In the genomic region with DNA sequence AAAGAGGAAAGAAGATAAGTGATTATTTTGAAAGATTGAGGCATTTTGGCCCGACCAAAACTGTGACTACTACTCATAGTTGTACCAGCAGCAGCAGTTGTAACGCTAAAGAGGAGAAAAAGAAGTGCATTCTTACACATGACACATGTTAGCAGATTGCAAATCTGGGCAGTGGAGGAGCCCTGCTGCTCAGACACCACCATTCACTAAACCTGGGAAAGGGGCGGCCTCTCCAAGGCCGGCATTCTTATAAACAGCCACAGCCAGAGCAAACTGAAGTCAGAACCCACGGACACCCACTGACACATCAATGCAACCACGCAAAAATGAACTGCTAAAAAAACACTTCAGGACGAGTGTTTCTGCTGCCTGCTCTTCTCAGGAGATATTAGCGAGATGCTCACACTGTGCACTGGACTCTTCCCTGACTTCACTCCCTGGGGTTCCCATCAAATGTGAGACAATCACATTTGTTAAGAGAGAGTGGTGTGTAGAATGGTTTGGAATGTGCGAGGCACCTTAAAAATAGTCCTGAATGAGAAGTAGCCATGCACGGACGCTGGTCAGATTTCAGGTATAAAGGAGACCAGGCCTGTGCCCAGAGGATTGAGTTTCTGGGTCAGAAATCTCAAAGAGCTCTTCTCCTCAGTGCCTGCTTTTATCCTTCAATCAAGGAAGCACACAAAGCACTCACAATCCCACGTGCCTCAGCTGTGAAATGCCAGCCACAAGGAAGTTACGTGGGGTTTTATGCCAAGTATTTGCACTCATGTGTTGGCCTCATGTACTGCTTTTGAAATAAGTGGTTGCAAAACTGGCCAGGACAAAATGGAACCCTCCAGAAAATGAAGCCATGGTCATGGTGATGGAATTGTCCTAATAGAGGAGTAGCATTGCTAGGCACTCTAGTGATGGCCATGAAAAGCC, we compare ENCODE assay signal across 20 cellular contexts.
DNase-seq lines count a peak whose midpoint lies in the region; ATAC-seq and TF ChIP-seq lines count a peak whose summit lies in the region.
"Had no signal": no experiment of that assay in that cellular context is flagged by ENCODE, and none has a peak within 500 bp of the region (broad histone marks: within the 10 kb centered on the region; RNA-seq: fewer than 3 reads in every experiment).

No MANE protein-coding gene starts in this region.

- H3K23me2 ChIP-seq in H9 (ENCODE audit: insufficient read length, low read depth, low read length, poor library complexity, severe bottlenecking) = no peaks in the 10 kb centered on the region

- H3K79me1 ChIP-seq in H9 (ENCODE audit: insufficient read depth, low read depth, low read length, poor library complexity, severe bottlenecking) = no peaks in the 10 kb centered on the region

- no peaks in the 10 kb centered on the region for H3K79me2 ChIP-seq in H9 (ENCODE audit: insufficient read depth, low read length)

- no peak overlapping the region for H3K14ac ChIP-seq in H9 (ENCODE audit: insufficient read depth, low read length)

- no peak overlapping the region for H4K91ac ChIP-seq in H9 (ENCODE audit: insufficient read length, low read depth, low read length)

- H2BK15ac ChIP-seq in H9 (ENCODE audit: low read depth, low read length) = no peak overlapping the region

- H2AFZ ChIP-seq in H9 (ENCODE audit: low read length) = no peak overlapping the region

- H3K27ac ChIP-seq in H9 (ENCODE audit: insufficient read length, low read depth, low read length) (no peak overlapping the region), muscle layer of colon (ENCODE audit: low read depth, low read length) (peak overlapping the region; percentile 10), testis (peak overlapping the region in 1 of 2 donors; percentile 6)
- H3K27ac ChIP-seq: left ventricle myocardium inferior, right atrium auricular region, suprapubic skin had no signal

- H2BK120ac ChIP-seq in H9 (ENCODE audit: low read depth, low read length, poor library complexity, severe bottlenecking) = no peak overlapping the region

- no peak overlapping the region for H3K18ac ChIP-seq in H9 (ENCODE audit: insufficient read length, low read depth, low read length)

- H3T11ph ChIP-seq in H9 (ENCODE audit: low read length) = no peak overlapping the region

- H4K20me1 ChIP-seq in H9 (ENCODE audit: control insufficient read depth, insufficient read depth, insufficient read length) = no peaks in the 10 kb centered on the region

- H3K4me2 ChIP-seq in H9 (ENCODE audit: insufficient read depth, insufficient read length, low read length) = no peak overlapping the region

- H3K23ac ChIP-seq in H9 (ENCODE audit: insufficient read length, low read depth, low read length) = no peak overlapping the region

- H3K27me3 ChIP-seq in H9 (ENCODE audit: insufficient read depth, low read length) (no peaks in the 10 kb centered on the region), muscle layer of colon (ENCODE audit: control insufficient read depth in 1 of 2, insufficient read depth in 2 of 2, low read length in 2 of 2) (no peaks in the 10 kb centered on the region), testis (no peaks in the 10 kb centered on the region)
- H3K27me3 ChIP-seq: right atrium auricular region, suprapubic skin had no signal

- peaks cover 18 to 46% (median 45%) of the 10 kb centered on the region in 3 experiments; a peak in 6 of 7 replicates for H3K36me3 Mint-ChIP-seq in H9 (ENCODE audit: insufficient read depth in 1 of 3, low read depth in 3 of 3)
- H3K36me3 Mint-ChIP-seq: activated CD4-positive, alpha-beta memory T cell treated with anti-CD3 and anti-CD28 coated beads for 36 hours had no signal

- no peaks in the 10 kb centered on the region for H3K27me3 Mint-ChIP-seq in H9 (ENCODE audit: low read depth)
- H3K27me3 Mint-ChIP-seq: activated CD4-positive, alpha-beta memory T cell treated with anti-CD3 and anti-CD28 coated beads for 36 hours had no signal

- no peak overlapping the region for H3K56ac ChIP-seq in H9 (ENCODE audit: insufficient read length, low read depth, low read length)

- no peak overlapping the region for H4K8ac ChIP-seq in H9 (replicated peaks; ENCODE audit: insufficient read length, low read depth, low read length)

- DNase-seq in H9 (no peak), ecto neural progenitor cell (ENCODE audit: low spot score) (peak; percentile 32), testis (peak; percentile 14), HK-2 (ENCODE audit: unreplicated experiment) (no peak)
- DNase-seq: activated CD4-positive, alpha-beta memory T cell treated with anti-CD3 and anti-CD28 coated beads for 36 hours; activated naive CD4-positive, alpha-beta T cell; activated T-cell treated with anti-CD3 and anti-CD28 coated beads, Interleukin-2, amount 50 U/mL, for 24 hours; cerebellar nuclear complex; DND-41; left ventricle myocardium inferior; NCI-H1092; NCI-H2081 treated with DMSO at 0.1 percent for 48 hours; NCI-H446 treated with DMSO at 0.1 percent for 48 hours; stimulated activated CD4-positive, alpha-beta T cell treated with anti-CD3 and anti-CD28 coated beads, Interleukin-15, amount 100 ng/mL, for 24 hours; T-helper 2 cell had no signal

- H3K36me3 ChIP-seq in muscle layer of colon (ENCODE audit: insufficient read depth, low read length) (peaks cover 43% of the 10 kb centered on the region), testis (ENCODE audit: low read depth, missing control alignments) (no peaks in the 10 kb centered on the region)
- H3K36me3 ChIP-seq: right atrium auricular region, suprapubic skin had no signal

- no peak overlapping the region for H3K9ac ChIP-seq in H9 (ENCODE audit: extremely low read depth, insufficient read length, low read length)
- H3K9ac ChIP-seq in muscle layer of colon (ENCODE audit: low read length) = no peak overlapping the region

- no peak overlapping the region for H3K4me3 Mint-ChIP-seq in H9
- H3K4me3 Mint-ChIP-seq: activated CD4-positive, alpha-beta memory T cell treated with anti-CD3 and anti-CD28 coated beads for 36 hours; activated T-cell treated with anti-CD3 and anti-CD28 coated beads, Interleukin-2, amount 50 U/mL, for 24 hours had no signal

- no peak for TF ChIP-seq POLR2A in testis (IDR thresholded peaks at IDR 0.05)

- no CpG with 5 or more reads among the region's 13 CpGs for WGBS in H9 (ENCODE audit: extremely low coverage, insufficient read length, low lambda C conversion rate)
- WGBS in testis, 2 donors = 68 to 78% methylated on average over 9 to 13 of the region's 13 CpGs

- peak overlapping the region in 2 of 3 experiments; percentile 25 to 43; a peak in 2 of 7 replicates for H3K27ac Mint-ChIP-seq in H9
- H3K27ac Mint-ChIP-seq: activated CD4-positive, alpha-beta memory T cell treated with anti-CD3 and anti-CD28 coated beads for 36 hours; activated T-cell treated with anti-CD3 and anti-CD28 coated beads, Interleukin-2, amount 50 U/mL, for 24 hours had no signal

- no peak for ATAC-seq in HG03196 (IDR thresholded peaks at IDR 0.05; ENCODE audit: unreplicated experiment)
- no peak for ATAC-seq in GM18861 (IDR thresholded peaks at IDR 0.05; ENCODE audit: unreplicated experiment)

- no peak overlapping the region for H3K4ac ChIP-seq in H9 (ENCODE audit: low read depth, low read length)

- intact Hi-C loops in testis (cut with DNase I; ENCODE audit: low total_unique reads) = no loop called here

- H3K9me3 Mint-ChIP-seq in H9 = no peaks in the 10 kb centered on the region
- H3K9me3 Mint-ChIP-seq: activated CD4-positive, alpha-beta memory T cell treated with anti-CD3 and anti-CD28 coated beads for 36 hours; activated T-cell treated with anti-CD3 and anti-CD28 coated beads, Interleukin-2, amount 50 U/mL, for 24 hours had no signal

- peaks cover 29 to 36% of the 10 kb centered on the region in 2 experiments for H3K4me1 Mint-ChIP-seq in H9

- H3K9me3 ChIP-seq in H9 (ENCODE audit: control insufficient read depth, low read depth, low read length) (no peaks in the 10 kb centered on the region), muscle layer of colon (ENCODE audit: low read length) (no peaks in the 10 kb centered on the region), testis (no peaks in the 10 kb centered on the region)
- H3K9me3 ChIP-seq: left ventricle myocardium inferior, right atrium auricular region, suprapubic skin had no signal

- H2AK5ac ChIP-seq in H9 (ENCODE audit: insufficient read length, low read length) = no peak overlapping the region

- no peak for TF ChIP-seq CTCF in H9 (conservative IDR thresholded peaks at IDR 0.05)
- no peak for TF ChIP-seq CTCF in testis (IDR thresholded peaks at IDR 0.05)

- H2BK20ac ChIP-seq in H9 (ENCODE audit: low read depth, low read length, poor library complexity, severe bottlenecking) = no peak overlapping the region

- no peak overlapping the region for H4K5ac ChIP-seq in H9 (ENCODE audit: insufficient read length, low read depth, low read length)

- H2BK12ac ChIP-seq in H9 (ENCODE audit: insufficient read length, low read depth, low read length) = no peak overlapping the region

- no peak overlapping the region for H2BK5ac ChIP-seq in H9 (ENCODE audit: insufficient read length, low read length)

- H3K4me1 ChIP-seq in H9 (ENCODE audit: insufficient read depth, low read length) (peaks cover 9% of the 10 kb centered on the region; the same call in 1 of the 2 replicates), muscle layer of colon (ENCODE audit: insufficient read depth, low read length) (peaks cover 47% of the 10 kb centered on the region), testis (peaks cover 24% of the 10 kb centered on the region)
- H3K4me1 ChIP-seq: left ventricle myocardium inferior, right atrium auricular region, suprapubic skin had no signal

- H3K4me3 ChIP-seq in muscle layer of colon (ENCODE audit: low read depth in 1 of 2, low read length in 2 of 2) (no peak overlapping the region), testis (no peak overlapping the region)
- H3K4me3 ChIP-seq: left ventricle myocardium inferior, right atrium auricular region, suprapubic skin had no signal

Comparison
In these comparisons a context has a peak if more than half of its experiments do, and no peak if none do; other contexts are left out.
1. DNase-seq: peak in ecto neural progenitor cell (single experiment) and testis (single experiment); none in H9 (single experiment) and HK-2 (single experiment).